8 cellular contexts compared by ENCODE assay signal in genomic region chr7:127629268-127629854, GRCh38. TPM values are rescaled to one million over a fixed set of nuclear protein-coding genes. Genes with fewer than 3 reads are reported as not detected.
DNase-seq lines count a peak whose midpoint lies in the region; ATAC-seq and TF ChIP-seq lines count a peak whose summit lies in the region.

No MANE protein-coding gene starts in this region.

- H3K36me3 Mint-ChIP-seq in activated CD4-positive, alpha-beta memory T cell treated with anti-CD3 and anti-CD28 coated beads, Interleukin-2, amount 10 ng/mL, durations not matched to agents 7 days and 5 days (ENCODE audit: low read depth), result no peaks in the 10 kb centered on the region

- H3K36me3 ChIP-seq in iPS-20b (ENCODE audit: insufficient read depth, low read depth, low read length), result no peaks in the 10 kb centered on the region

- H3K27ac Mint-ChIP-seq in activated CD4-positive, alpha-beta memory T cell treated with anti-CD3 and anti-CD28 coated beads, Interleukin-2, amount 10 ng/mL, durations not matched to agents 7 days and 5 days, result no peak overlapping the region

- POLR2A ChIA-PET in activated CD4-positive, alpha-beta memory T cell treated with anti-CD3 and anti-CD28 coated beads, Interleukin-2, amount 10 ng/mL, durations not matched to agents 7 days and 5 days (lab: Charles Lee), result interaction anchor here (0.6 kb wide), 1 partner anchor 399 kb away, joined by 3 read pairs; no protein-coding TSS in a partner anchor

- H3K27ac ChIP-seq in C4-2B (no peak overlapping the region), iPS-20b (ENCODE audit: low read length) (no peak overlapping the region)

- H3K4me3 ChIP-seq in iPS-20b (ENCODE audit: low read length), result peak overlapping the region; percentile 46

- H3K4me1 Mint-ChIP-seq in activated CD4-positive, alpha-beta memory T cell treated with anti-CD3 and anti-CD28 coated beads, Interleukin-2, amount 10 ng/mL, durations not matched to agents 7 days and 5 days, result no peaks in the 10 kb centered on the region

- peak; percentile 84 for TF ChIP-seq CTCF in C4-2B (conservative IDR thresholded peaks at IDR 0.05)

- no peaks in the 10 kb centered on the region for H3K9me3 Mint-ChIP-seq in activated CD4-positive, alpha-beta memory T cell treated with anti-CD3 and anti-CD28 coated beads, Interleukin-2, amount 10 ng/mL, durations not matched to agents 7 days and 5 days

- H3K27me3 Mint-ChIP-seq in activated CD4-positive, alpha-beta memory T cell treated with anti-CD3 and anti-CD28 coated beads, Interleukin-2, amount 10 ng/mL, durations not matched to agents 7 days and 5 days, result peaks cover 27% of the 10 kb centered on the region

- CTCF ChIA-PET in activated CD4-positive, alpha-beta memory T cell treated with anti-CD3 and anti-CD28 coated beads, Interleukin-2, amount 10 ng/mL, durations not matched to agents 7 days and 5 days (lab: Charles Lee), result interaction anchor here (0.8 to 1.5 kb wide), 4 partner anchors 10 to 111 kb away, joined by 3 to 5 read pairs (median 3); no protein-coding TSS in a partner anchor

- peaks cover 9% of the 10 kb centered on the region; the same call in 1 of the 2 replicates for H3K27me3 ChIP-seq in iPS-20b (ENCODE audit: insufficient read depth, low read length)

- no peak overlapping the region for H3K4me3 Mint-ChIP-seq in activated CD4-positive, alpha-beta memory T cell treated with anti-CD3 and anti-CD28 coated beads, Interleukin-2, amount 10 ng/mL, durations not matched to agents 7 days and 5 days

- H3K4me1 ChIP-seq in iPS-20b (ENCODE audit: insufficient read depth, low read length), result 0 out of 2 replicates have a peak, but pooled peaks cover 2% of the 10 kb centered on the region

- peak; percentile 61 for ATAC-seq in GM18511 (IDR thresholded peaks at IDR 0.05; ENCODE audit: unreplicated experiment)

- DNase-seq in HuH-7 (ENCODE audit: low spot score) (peak; percentile 74), medulla oblongata (ENCODE audit: extremely low spot score) (no peak), GM03348 (ENCODE audit: low spot score) (no peak), RKO (ENCODE audit: low spot score) (no peak)
- DNase-seq in activated CD4-positive, alpha-beta memory T cell treated with anti-CD3 and anti-CD28 coated beads, Interleukin-2, amount 10 ng/mL, durations not matched to agents 7 days and 5 days, result peak; percentile 28

- no peak overlapping the region for H3K9ac ChIP-seq in iPS-20b (ENCODE audit: low read depth, low read length)

- no peaks in the 10 kb centered on the region for H3K9me3 ChIP-seq in iPS-20b (ENCODE audit: insufficient read depth, low read depth, low read length)

RNA-seq across cellular contexts. Expression of gene PAX4, which starts 11.4 kb away (rescaled TPM):
- total RNA-seq in activated CD4-positive, alpha-beta memory T cell treated with anti-CD3 and anti-CD28 coated beads, Interleukin-2, amount 10 ng/mL, durations not matched to agents 7 days and 5 days, result not detected

RNA-seq across cellular contexts. Expression of gene SND1, which starts 22.6 kb away (rescaled TPM):
- 100 to 1,000 TPM; 171 to 175 TPM for total RNA-seq in activated CD4-positive, alpha-beta memory T cell treated with anti-CD3 and anti-CD28 coated beads, Interleukin-2, amount 10 ng/mL, durations not matched to agents 7 days and 5 days

RNA-seq across cellular contexts. Expression of gene FSCN3, which starts 35.8 kb away (rescaled TPM):
- 1 to 10 TPM in 1 of 2 experiments, under 1 TPM in 1; 0.98 to 1.2 TPM for total RNA-seq in activated CD4-positive, alpha-beta memory T cell treated with anti-CD3 and anti-CD28 coated beads, Interleukin-2, amount 10 ng/mL, durations not matched to agents 7 days and 5 days

RNA-seq across cellular contexts. Expression of gene ARF5, which starts 41.1 kb away (rescaled TPM):
- total RNA-seq in activated CD4-positive, alpha-beta memory T cell treated with anti-CD3 and anti-CD28 coated beads, Interleukin-2, amount 10 ng/mL, durations not matched to agents 7 days and 5 days, result 100 to 1,000 TPM; 133 to 142 TPM

RNA-seq across cellular contexts. Expression of gene GCC1, which starts 44.0 kb away (rescaled TPM):
- total RNA-seq in activated CD4-positive, alpha-beta memory T cell treated with anti-CD3 and anti-CD28 coated beads, Interleukin-2, amount 10 ng/mL, durations not matched to agents 7 days and 5 days, result 10 to 100 TPM; 22.0 to 22.4 TPM

Comparison
In these comparisons a context has a peak if more than half of its experiments do, and no peak if none do; other contexts are left out.
1. DNase-seq: peak in HuH-7 (single experiment) and activated CD4-positive, alpha-beta memory T cell treated with anti-CD3 and anti-CD28 coated beads, Interleukin-2, amount 10 ng/mL, durations not matched to agents 7 days and 5 days (single experiment); none in medulla oblongata (single experiment), GM03348 (single experiment) and RKO (single experiment).